ENCODE assay signal across 1 cellular context in genomic region chr7:35037526-35038339, GRCh38.
TF ChIP-seq lines count a peak whose summit lies in the region.

No MANE protein-coding gene starts in this region.

TF ChIP-seq in K562, 482 proteins besides CTCF, POLR2A, EP300 and RAD21 (continued from another document and continues in another):
- TF ChIP-seq MXI1 (IDR thresholded peaks at IDR 0.05; ENCODE audit: low read depth, low read length) (peak; percentile 61; the same call in 1 of the 2 replicates), MYC (IDR thresholded peaks at IDR 0.05; ENCODE audit: low read depth, low read length) (no peak), MYC (CRISPR knock-in tag; IDR thresholded peaks at IDR 0.05; ENCODE audit: borderline replicate concordance, low read depth) (no peak), HMBOX1 (IDR thresholded peaks at IDR 0.05) (no peak), TSC22D4 (tag; IDR thresholded peaks at IDR 0.05) (no peak), E2F5 (CRISPR knock-in tag; IDR thresholded peaks at IDR 0.05) (no peak), RB1 (IDR thresholded peaks at IDR 0.05; ENCODE audit: low read depth) (peak; percentile 75), KDM2B (CRISPR knock-in tag; IDR thresholded peaks at IDR 0.05) (peak; percentile 90), LCOR (CRISPR knock-in tag; IDR thresholded peaks at IDR 0.05) (no peak), NCOA4 (IDR thresholded peaks at IDR 0.05; ENCODE audit: partially characterized antibody) (no peak), GTF2A2 (tag; IDR thresholded peaks at IDR 0.05) (no peak), ZNF444 (CRISPR knock-in tag; IDR thresholded peaks at IDR 0.05) (no peak), ZNF507 (tag; conservative IDR thresholded peaks at IDR 0.05) (no peak), ZNF668 (CRISPR knock-in tag; IDR thresholded peaks at IDR 0.05) (no peak), FOXP4 (CRISPR knock-in tag; IDR thresholded peaks at IDR 0.05; ENCODE audit: borderline replicate concordance) (no peak), DACH1 (IDR thresholded peaks at IDR 0.05; ENCODE audit: partially characterized antibody) (no peak), HNRNPL (IDR thresholded peaks at IDR 0.05; ENCODE audit: low read depth, low read length) (no peak; the same call in 1 of the 2 replicates), ILF3 (IDR thresholded peaks at IDR 0.05; ENCODE audit: borderline replicate concordance) (peak; percentile 59; the same call in 1 of the 2 replicates), NR2C2 (CRISPR knock-in tag; IDR thresholded peaks at IDR 0.05) (0 out of 2 replicates have a peak, but pooled peaks have one; percentile 23), NR2C2 (tag; IDR thresholded peaks at IDR 0.05) (no peak; the same call in 1 of the 2 replicates), ZBTB8A (IDR thresholded peaks at IDR 0.05; ENCODE audit: partially characterized antibody) (no peak), TEAD1 (CRISPR knock-in tag; IDR thresholded peaks at IDR 0.05) (no peak), HMG20A (CRISPR knock-in tag; conservative IDR thresholded peaks at IDR 0.05) (no peak), SRSF3 (IDR thresholded peaks at IDR 0.05; ENCODE audit: insufficient read depth, low read length) (no peak), ZNF354B (CRISPR knock-in tag; IDR thresholded peaks at IDR 0.05) (no peak), CREBBP (IDR thresholded peaks at IDR 0.05; ENCODE audit: low read depth, low read length) (no peak), TCF7L2 (IDR thresholded peaks at IDR 0.05; ENCODE audit: low read depth, low read length) (no peak), ZEB2 (IDR thresholded peaks at IDR 0.05) (no peak), PHB2 (IDR thresholded peaks at IDR 0.05; ENCODE audit: low read depth) (no peak), SMAD4 (CRISPR knock-in tag; conservative IDR thresholded peaks at IDR 0.05) (peak; percentile 84), MBD2 (IDR thresholded peaks at IDR 0.05; ENCODE audit: borderline replicate concordance, low read depth) (no peak), TCFL5 (CRISPR knock-in tag; conservative IDR thresholded peaks at IDR 0.05) (no peak), ZNF165 (CRISPR knock-in tag; IDR thresholded peaks at IDR 0.05; ENCODE audit: borderline replicate concordance) (no peak), BRF2 (IDR thresholded peaks at IDR 0.05; ENCODE audit: borderline replicate concordance, insufficient read depth, insufficient read length) (no peak), ZBTB26 (CRISPR knock-in tag; IDR thresholded peaks at IDR 0.05) (no peak), CTCFL (IDR thresholded peaks at IDR 0.05; ENCODE audit: borderline replicate concordance, insufficient read depth, low read depth, low read length, poor library complexity, severe bottlenecking) (peak; percentile 73), SETDB1 (IDR thresholded peaks at IDR 0.05; ENCODE audit: low read length) (no peak), ZC3H11A (IDR thresholded peaks at IDR 0.05; ENCODE audit: low read depth, low read length) (no peak), MAFK (IDR thresholded peaks at IDR 0.05; ENCODE audit: low read length) (no peak), YBX1 (IDR thresholded peaks at IDR 0.05) (no peak), ZNF23 (CRISPR knock-in tag; IDR thresholded peaks at IDR 0.05) (no peak), ZNF239 (CRISPR knock-in tag; IDR thresholded peaks at IDR 0.05) (no peak), NEUROD1 (IDR thresholded peaks at IDR 0.05; ENCODE audit: borderline replicate concordance, low read depth, low read length, partially characterized antibody) (no peak), MAFG (tag; conservative IDR thresholded peaks at IDR 0.05) (no peak), HCFC1 (IDR thresholded peaks at IDR 0.05; ENCODE audit: low read depth, low read length) (no peak), DDX20 (tag; IDR thresholded peaks at IDR 0.05; ENCODE audit: low read depth) (no peak)
- TF ChIP-seq, protein P1, sequence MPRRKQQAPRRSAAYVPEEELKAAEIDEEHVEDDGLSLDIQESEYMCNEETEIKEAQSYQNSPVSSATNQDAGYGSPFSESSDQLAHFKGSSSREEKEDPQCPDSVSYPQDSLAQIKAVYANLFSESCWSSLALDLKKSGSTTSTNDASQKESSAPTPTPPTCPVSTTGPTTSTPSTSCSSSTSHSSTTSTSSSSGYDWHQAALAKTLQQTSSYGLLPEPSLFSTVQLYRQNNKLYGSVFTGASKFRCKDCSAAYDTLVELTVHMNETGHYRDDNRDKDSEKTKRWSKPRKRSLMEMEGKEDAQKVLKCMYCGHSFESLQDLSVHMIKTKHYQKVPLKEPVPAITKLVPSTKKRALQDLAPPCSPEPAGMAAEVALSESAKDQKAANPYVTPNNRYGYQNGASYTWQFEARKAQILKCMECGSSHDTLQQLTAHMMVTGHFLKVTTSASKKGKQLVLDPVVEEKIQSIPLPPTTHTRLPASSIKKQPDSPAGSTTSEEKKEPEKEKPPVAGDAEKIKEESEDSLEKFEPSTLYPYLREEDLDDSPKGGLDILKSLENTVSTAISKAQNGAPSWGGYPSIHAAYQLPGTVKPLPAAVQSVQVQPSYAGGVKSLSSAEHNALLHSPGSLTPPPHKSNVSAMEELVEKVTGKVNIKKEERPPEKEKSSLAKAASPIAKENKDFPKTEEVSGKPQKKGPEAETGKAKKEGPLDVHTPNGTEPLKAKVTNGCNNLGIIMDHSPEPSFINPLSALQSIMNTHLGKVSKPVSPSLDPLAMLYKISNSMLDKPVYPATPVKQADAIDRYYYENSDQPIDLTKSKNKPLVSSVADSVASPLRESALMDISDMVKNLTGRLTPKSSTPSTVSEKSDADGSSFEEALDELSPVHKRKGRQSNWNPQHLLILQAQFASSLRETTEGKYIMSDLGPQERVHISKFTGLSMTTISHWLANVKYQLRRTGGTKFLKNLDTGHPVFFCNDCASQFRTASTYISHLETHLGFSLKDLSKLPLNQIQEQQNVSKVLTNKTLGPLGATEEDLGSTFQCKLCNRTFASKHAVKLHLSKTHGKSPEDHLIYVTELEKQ (CRISPR knock-in tag; IDR thresholded peaks at IDR 0.05), result no peak
- TF ChIP-seq, protein P2, sequence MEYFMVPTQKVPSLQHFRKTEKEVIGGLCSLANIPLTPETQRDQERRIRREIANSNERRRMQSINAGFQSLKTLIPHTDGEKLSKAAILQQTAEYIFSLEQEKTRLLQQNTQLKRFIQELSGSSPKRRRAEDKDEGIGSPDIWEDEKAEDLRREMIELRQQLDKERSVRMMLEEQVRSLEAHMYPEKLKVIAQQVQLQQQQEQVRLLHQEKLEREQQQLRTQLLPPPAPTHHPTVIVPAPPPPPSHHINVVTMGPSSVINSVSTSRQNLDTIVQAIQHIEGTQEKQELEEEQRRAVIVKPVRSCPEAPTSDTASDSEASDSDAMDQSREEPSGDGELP (CRISPR knock-in tag; IDR thresholded peaks at IDR 0.05; ENCODE audit: borderline replicate concordance), result peak; percentile 41; the same call in 1 of the 2 replicates
- TF ChIP-seq, protein P3, sequence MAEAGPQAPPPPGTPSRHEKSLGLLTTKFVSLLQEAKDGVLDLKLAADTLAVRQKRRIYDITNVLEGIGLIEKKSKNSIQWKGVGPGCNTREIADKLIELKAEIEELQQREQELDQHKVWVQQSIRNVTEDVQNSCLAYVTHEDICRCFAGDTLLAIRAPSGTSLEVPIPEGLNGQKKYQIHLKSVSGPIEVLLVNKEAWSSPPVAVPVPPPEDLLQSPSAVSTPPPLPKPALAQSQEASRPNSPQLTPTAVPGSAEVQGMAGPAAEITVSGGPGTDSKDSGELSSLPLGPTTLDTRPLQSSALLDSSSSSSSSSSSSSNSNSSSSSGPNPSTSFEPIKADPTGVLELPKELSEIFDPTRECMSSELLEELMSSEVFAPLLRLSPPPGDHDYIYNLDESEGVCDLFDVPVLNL (CRISPR knock-in tag; IDR thresholded peaks at IDR 0.05; ENCODE audit: low read depth), result no peak
